Comparison of ENCODE assay signal across 12 cellular contexts in genomic region chr6:165574770-165575549, GRCh38.
DNase-seq lines count a peak whose midpoint lies in the region; ATAC-seq and TF ChIP-seq lines count a peak whose summit lies in the region.
"Had no signal": no experiment of that assay in that cellular context is flagged by ENCODE, and none has a peak within 500 bp of the region (broad histone marks: within the 10 kb centered on the region; RNA-seq: fewer than 3 reads in every experiment).

No MANE protein-coding gene starts in this region.

- no peak overlapping the region for H2BK120ac ChIP-seq in mesenchymal stem cell (ENCODE audit: low read depth, low read length)

- no peak for TF ChIP-seq POLR2A in body of pancreas (IDR thresholded peaks at IDR 0.05)

- H3K4me2 ChIP-seq in mesenchymal stem cell (ENCODE audit: low read length, poor library complexity, severe bottlenecking) = no peak overlapping the region

- no peak overlapping the region for H4K91ac ChIP-seq in mesenchymal stem cell (ENCODE audit: low read length)

- peaks cover 2% of the 10 kb centered on the region for H3K4me1 Mint-ChIP-seq in glutamatergic neuron (ENCODE audit: low read depth, unreplicated experiment)

- intact Hi-C loops in body of pancreas (cut with DNase I) = no loop called here

- H2AFZ ChIP-seq in mesenchymal stem cell (ENCODE audit: low read depth, low read length) = no peak overlapping the region

- no peaks in the 10 kb centered on the region for H3K36me3 ChIP-seq in body of pancreas (replicated peaks in 1 of 2; ENCODE audit: insufficient read depth in 1 of 2, low read depth in 2 of 2)
- no peaks in the 10 kb centered on the region for H3K36me3 ChIP-seq in mesenchymal stem cell (ENCODE audit: control insufficient read depth in 1 of 2, insufficient read depth in 2 of 2, low read depth in 1 of 2, low read length in 2 of 2)

- peaks cover 11% of the 10 kb centered on the region for H3K79me1 ChIP-seq in mesenchymal stem cell (replicated peaks; ENCODE audit: low read length, poor library complexity, severe bottlenecking)

- ATAC-seq in GM18861 (IDR thresholded peaks at IDR 0.05; ENCODE audit: unreplicated experiment) (peak; percentile 36), HG02981 (IDR thresholded peaks at IDR 0.05; ENCODE audit: unreplicated experiment) (peak; percentile 48), body of pancreas (peak; percentile 33), GM19328 (IDR thresholded peaks at IDR 0.05; ENCODE audit: unreplicated experiment) (no peak), HG02938 (IDR thresholded peaks at IDR 0.05; ENCODE audit: unreplicated experiment) (no peak)
- ATAC-seq: activated naive CD4-positive, alpha-beta T cell treated with anti-CD3 and anti-CD28 coated beads, Interleukin-2, amount 50 U/mL, for 72 hours had no signal

- peaks cover 2% of the 10 kb centered on the region for H3K9me3 Mint-ChIP-seq in glutamatergic neuron (ENCODE audit: unreplicated experiment)
- H3K9me3 Mint-ChIP-seq: activated CD4-positive, alpha-beta memory T cell treated with anti-CD3 and anti-CD28 coated beads for 36 hours; activated naive CD4-positive, alpha-beta T cell treated with anti-CD3 and anti-CD28 coated beads, Interleukin-2, amount 50 U/mL, for 72 hours had no signal

- H2BK5ac ChIP-seq in mesenchymal stem cell (ENCODE audit: low read depth, low read length, poor library complexity, severe bottlenecking) = no peak overlapping the region

- H3K27ac Mint-ChIP-seq in glutamatergic neuron (ENCODE audit: unreplicated experiment) = no peak overlapping the region
- H3K27ac Mint-ChIP-seq: activated CD4-positive, alpha-beta memory T cell treated with anti-CD3 and anti-CD28 coated beads for 36 hours; activated naive CD4-positive, alpha-beta T cell treated with anti-CD3 and anti-CD28 coated beads, Interleukin-2, amount 50 U/mL, for 72 hours; HFFc6 had no signal

- H3K4ac ChIP-seq in mesenchymal stem cell (ENCODE audit: low read depth in 1 of 2, low read length in 2 of 2) = no peak overlapping the region

- H3K4me3 ChIP-seq in body of pancreas (no peak overlapping the region), mesenchymal stem cell (ENCODE audit: insufficient read depth in 1 of 2, low read depth in 1 of 2, low read length in 2 of 2) (no peak overlapping the region)

- 56 to 58% methylated on average over 4 of the region's 4 CpGs for WGBS in body of pancreas, 2 donors
- WGBS in mesenchymal stem cell = 83% methylated on average over 4 of the region's 4 CpGs

- H3K14ac ChIP-seq in mesenchymal stem cell (ENCODE audit: low read length in 2 of 2) = no peak overlapping the region

- TF ChIP-seq CTCF in body of pancreas (IDR thresholded peaks at IDR 0.05) (no peak), glutamatergic neuron (IDR thresholded peaks at IDR 0.05; ENCODE audit: partially characterized antibody, unreplicated experiment) (no peak)

- peak overlapping the region in 3 of 4 donors; percentile 18 to 70 (median 42) for H3K27ac ChIP-seq in body of pancreas
- H3K27ac ChIP-seq in mesenchymal stem cell (ENCODE audit: low read length, poor library complexity, severe bottlenecking) = peak overlapping the region; percentile 74
- H3K27ac ChIP-seq: C4-2B had no signal

- no peak overlapping the region for H2BK12ac ChIP-seq in mesenchymal stem cell (ENCODE audit: low read length in 2 of 2)

- H3K4me1 ChIP-seq in body of pancreas = peaks cover 15% of the 10 kb centered on the region
- peaks cover 8% of the 10 kb centered on the region for H3K4me1 ChIP-seq in mesenchymal stem cell (ENCODE audit: control insufficient read depth, insufficient read depth, low read depth, low read length)

- H3K9ac ChIP-seq in mesenchymal stem cell (ENCODE audit: low read length) = no peak overlapping the region

- no peak overlapping the region for H4K8ac ChIP-seq in mesenchymal stem cell (ENCODE audit: low read length)

- H3K27me3 ChIP-seq in body of pancreas (no peaks in the 10 kb centered on the region), mesenchymal stem cell (ENCODE audit: control insufficient read depth in 1 of 2, insufficient read depth in 1 of 2, low read length in 2 of 2) (no peaks in the 10 kb centered on the region)

- H3K4me3 Mint-ChIP-seq in glutamatergic neuron (ENCODE audit: unreplicated experiment) = no peak overlapping the region
- H3K4me3 Mint-ChIP-seq: activated CD4-positive, alpha-beta memory T cell treated with anti-CD3 and anti-CD28 coated beads for 36 hours; HFFc6 had no signal

- no peak for DNase-seq in body of pancreas
- DNase-seq in mesenchymal stem cell = no peak
- no peak for DNase-seq in glutamatergic neuron
- no peak for DNase-seq in NOMO-1 treated with dmso at 0.1 percent for 144 hours (lab: John Stamatoyannopoulos, UW; ENCODE audit: unreplicated experiment)
- DNase-seq: activated CD4-positive, alpha-beta memory T cell treated with anti-CD3 and anti-CD28 coated beads for 36 hours; HFFc6 had no signal

- H3K18ac ChIP-seq in mesenchymal stem cell (ENCODE audit: low read depth in 1 of 2, low read length in 2 of 2) = no peak overlapping the region

- peaks cover 2% of the 10 kb centered on the region for H3K27me3 Mint-ChIP-seq in glutamatergic neuron (ENCODE audit: unreplicated experiment)
- H3K27me3 Mint-ChIP-seq: activated CD4-positive, alpha-beta memory T cell treated with anti-CD3 and anti-CD28 coated beads for 36 hours had no signal

- no peak overlapping the region for H2BK15ac ChIP-seq in mesenchymal stem cell (ENCODE audit: low read depth, poor library complexity, severe bottlenecking)

- no peaks in the 10 kb centered on the region for H3K9me3 ChIP-seq in body of pancreas
- no peaks in the 10 kb centered on the region for H3K9me3 ChIP-seq in mesenchymal stem cell (ENCODE audit: control insufficient read depth, low read length)

- peak overlapping the region; percentile 34 for H2AK5ac ChIP-seq in mesenchymal stem cell (ENCODE audit: low read length, severe bottlenecking)

- no peaks in the 10 kb centered on the region for H3K36me3 Mint-ChIP-seq in glutamatergic neuron (ENCODE audit: unreplicated experiment)
- H3K36me3 Mint-ChIP-seq: activated CD4-positive, alpha-beta memory T cell treated with anti-CD3 and anti-CD28 coated beads for 36 hours; activated naive CD4-positive, alpha-beta T cell treated with anti-CD3 and anti-CD28 coated beads, Interleukin-2, amount 50 U/mL, for 72 hours had no signal

- no peak overlapping the region for H3K23ac ChIP-seq in mesenchymal stem cell (ENCODE audit: low read length in 2 of 2)

Comparison
In these comparisons a context has a peak if more than half of its experiments do, and no peak if none do; other contexts are left out.
1. ATAC-seq: peak in GM18861 (single experiment), HG02981 (single experiment) and body of pancreas (single experiment); none in GM19328 (single experiment) and HG02938 (single experiment).